Comparison of ENCODE assay signal across 13 cellular contexts in the genomic region with DNA sequence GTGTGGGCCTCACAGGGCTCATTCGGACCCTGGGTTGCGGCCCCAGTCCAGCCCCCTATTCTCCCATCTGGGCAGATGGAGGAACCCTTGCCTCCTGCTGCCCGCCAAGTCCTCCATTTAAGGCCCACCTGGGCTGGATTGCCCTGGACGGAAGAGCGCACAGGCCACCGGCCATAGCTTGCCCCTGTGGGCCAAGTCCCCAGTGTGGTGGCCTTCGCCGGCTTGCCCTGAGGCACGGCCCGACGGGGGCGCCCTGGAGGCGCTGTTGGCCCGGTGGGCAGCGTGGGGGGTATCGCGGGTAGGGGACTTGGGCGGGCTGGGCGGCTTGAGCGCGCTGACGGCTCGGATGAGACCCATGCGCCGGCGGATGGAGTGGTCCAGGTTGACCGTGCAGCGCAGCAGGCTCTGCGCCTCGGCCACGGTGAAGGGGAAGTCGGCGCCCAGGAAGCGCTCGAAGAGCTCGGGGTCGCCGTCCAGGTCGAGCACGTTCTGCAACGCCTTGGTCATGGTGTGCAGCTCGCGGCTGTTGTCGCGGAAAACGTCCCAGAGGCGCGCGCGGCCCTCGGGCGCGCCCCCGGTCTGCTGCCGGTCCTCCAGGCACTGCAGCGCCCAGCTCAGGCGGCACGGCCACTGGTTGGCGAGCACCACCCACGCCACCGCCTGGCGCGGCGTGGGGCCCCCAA. TPM values are rescaled to one million over a fixed set of nuclear protein-coding genes. Genes with fewer than 3 reads are reported as not detected.
DNase-seq lines count a peak whose midpoint lies in the region; ATAC-seq and TF ChIP-seq lines count a peak whose summit lies in the region.
"Had no signal": no experiment of that assay in that cellular context is flagged by ENCODE, and none has a peak within 500 bp of the region (broad histone marks: within the 10 kb centered on the region; RNA-seq: fewer than 3 reads in every experiment).

No MANE protein-coding gene starts in this region.

- H3K27me3 Mint-ChIP-seq in naive thymus-derived CD4-positive, alpha-beta T cell = peaks cover 1 to 30% (median 5%) of the 10 kb centered on the region in 5 donors

- TF ChIP-seq CTCF in right atrium auricular region (IDR thresholded peaks at IDR 0.05) (no peak), upper lobe of right lung (IDR thresholded peaks at IDR 0.05) (no peak)

- H3K36me3 ChIP-seq in right atrium auricular region = no peaks in the 10 kb centered on the region
- H3K36me3 ChIP-seq in adipocyte (ENCODE audit: control insufficient read depth, insufficient read depth, low read length, severe bottlenecking) = no peaks in the 10 kb centered on the region
- peaks cover 0 to 5% (median 0%) of the 10 kb centered on the region in 3 experiments for H3K36me3 ChIP-seq in naive thymus-derived CD4-positive, alpha-beta T cell (ENCODE audit: control insufficient read depth in 2 of 3, insufficient read depth in 3 of 3, low read length in 3 of 3)
- no peaks in the 10 kb centered on the region for H3K36me3 ChIP-seq in upper lobe of right lung

- intact Hi-C loops in Right ventricle myocardium inferior (cut with DNase I) = no loop called here
- intact Hi-C loops in naive thymus-derived CD4-positive, alpha-beta T cell (cut with micrococcal nuclease) = loop anchor here in 1 of 2 donors (2.0 kb wide), 1 partner anchor 59 kb away; a partner anchor contains a TSS
- intact Hi-C loops in upper lobe of right lung (cut with DNase I) = no loop called here

- in situ Hi-C loops in G401 (cut with HindIII; ENCODE audit: low sequenced_read_pairs) = no loop called here

- POLR2A ChIA-PET in naive thymus-derived CD4-positive, alpha-beta T cell (lab: Charles Lee) = interaction anchor here (1.3 to 3.9 kb wide), 4 partner anchors 12 to 60 kb away, joined by 3 to 29 read pairs (median 8); a partner anchor contains a TSS

- peaks cover 0 to 4% (median 0%) of the 10 kb centered on the region in 11 donors for H3K9me3 Mint-ChIP-seq in naive thymus-derived CD4-positive, alpha-beta T cell
- H3K9me3 Mint-ChIP-seq: CD4-positive, alpha-beta T cell had no signal

- H3K27me3 ChIP-seq in right atrium auricular region = peaks cover 0 to 11% of the 10 kb centered on the region in 2 donors
- peaks cover 7% of the 10 kb centered on the region for H3K27me3 ChIP-seq in adipocyte (replicated peaks; ENCODE audit: control insufficient read depth, insufficient read depth, low read length)
- no peaks in the 10 kb centered on the region for H3K27me3 ChIP-seq in naive thymus-derived CD4-positive, alpha-beta T cell (ENCODE audit: control insufficient read depth in 2 of 2, insufficient read depth in 2 of 2, low read length in 2 of 2)
- peaks cover 37% of the 10 kb centered on the region for H3K27me3 ChIP-seq in upper lobe of right lung

- H3K9ac ChIP-seq in adipocyte (ENCODE audit: low read length) = no peak overlapping the region

- ATAC-seq in Right ventricle myocardium inferior (no peak), upper lobe of right lung (no peak)
- ATAC-seq in naive thymus-derived CD4-positive, alpha-beta T cell = no peak

- H3K4me3 ChIP-seq in right atrium auricular region (peak overlapping the region in 1 of 2 donors; percentile 41), adipocyte (ENCODE audit: low read length) (peak overlapping the region; percentile 53), upper lobe of right lung (peak overlapping the region; percentile 28)
- H3K4me3 ChIP-seq in naive thymus-derived CD4-positive, alpha-beta T cell (ENCODE audit: low read length) = peak overlapping the region; percentile 51

- peak overlapping the region in 1 of 9 donors; percentile 46 for H3K27ac Mint-ChIP-seq in naive thymus-derived CD4-positive, alpha-beta T cell

- peaks cover 9 to 28% (median 22%) of the 10 kb centered on the region in 7 donors for H3K4me1 Mint-ChIP-seq in naive thymus-derived CD4-positive, alpha-beta T cell

- peaks cover 0 to 32% of the 10 kb centered on the region in 2 donors for H3K4me1 ChIP-seq in right atrium auricular region
- peaks cover 23% of the 10 kb centered on the region for H3K4me1 ChIP-seq in adipocyte (ENCODE audit: control insufficient read depth, insufficient read depth, low read length)
- peaks cover 7 to 21% of the 10 kb centered on the region in 2 donors for H3K4me1 ChIP-seq in naive thymus-derived CD4-positive, alpha-beta T cell (ENCODE audit: control insufficient read depth in 2 of 2, insufficient read depth in 2 of 2, low read length in 2 of 2)
- peaks cover 24% of the 10 kb centered on the region for H3K4me1 ChIP-seq in upper lobe of right lung

- H3K4me3 Mint-ChIP-seq in naive thymus-derived CD4-positive, alpha-beta T cell = peak overlapping the region in 9 of 10 donors; percentile 38 to 90 (median 53)

- peaks cover 0 to 15% (median 0%) of the 10 kb centered on the region in 5 donors for H3K36me3 Mint-ChIP-seq in naive thymus-derived CD4-positive, alpha-beta T cell

- DNase-seq in Right ventricle myocardium inferior (ENCODE audit: missing footprints) (peak; percentile 31), right atrium auricular region (ENCODE audit: low spot score) (no peak), adipocyte (ENCODE audit: low read depth) (no peak), upper lobe of right lung (no peak), NCI-H1436 (lab: John Stamatoyannopoulos, UW) (no peak), G401 (ENCODE audit: low spot score) (no peak), germinal center (ENCODE audit: low spot score) (no peak)
- DNase-seq in naive thymus-derived CD4-positive, alpha-beta T cell = no peak
- DNase-seq: KG1, RPMI8226, sigmoid colon had no signal

- H3K27ac ChIP-seq in right atrium auricular region (no peak overlapping the region), upper lobe of right lung (no peak overlapping the region)
- H3K27ac ChIP-seq in naive thymus-derived CD4-positive, alpha-beta T cell (ENCODE audit: low read depth, low read length) = no peak overlapping the region
- H3K27ac ChIP-seq: sigmoid colon had no signal

- no peaks in the 10 kb centered on the region for H3K9me3 ChIP-seq in right atrium auricular region
- H3K9me3 ChIP-seq in adipocyte (ENCODE audit: control insufficient read depth, low read length) = no peaks in the 10 kb centered on the region
- H3K9me3 ChIP-seq in naive thymus-derived CD4-positive, alpha-beta T cell (ENCODE audit: control insufficient read depth in 2 of 3, low read length in 3 of 3) = no peaks in the 10 kb centered on the region
- H3K9me3 ChIP-seq in upper lobe of right lung = no peaks in the 10 kb centered on the region
- H3K9me3 ChIP-seq: sigmoid colon had no signal

- CTCF ChIA-PET in naive thymus-derived CD4-positive, alpha-beta T cell (lab: Charles Lee) = interaction anchor here (1.3 kb wide), 1 partner anchor 60 kb away, joined by 3 read pairs; no protein-coding TSS in a partner anchor

RNA-seq across cellular contexts. Expression of a gene that starts 8.8 kb away (rescaled TPM):
- not detected for total RNA-seq in Right ventricle myocardium inferior
- under 1 TPM; 0.16 to 0.22 TPM for total RNA-seq in right atrium auricular region
- total RNA-seq in naive thymus-derived CD4-positive, alpha-beta T cell = 1 to 10 TPM in 1 of 5 experiments, under 1 TPM in 4; 0.07 to 1.2 (median 0.73) TPM
- polyA plus RNA-seq in naive thymus-derived CD4-positive, alpha-beta T cell = under 1 TPM; 0.41 to 0.60 TPM
- total RNA-seq in upper lobe of right lung = not detected
- 0.31 TPM in 1 of 2 replicates, not detected in the other for total RNA-seq in G401 (2014; rRNA removed; shearing (Covaris generic))
- total RNA-seq: liver had no signal
- polyA plus RNA-seq: liver had no signal

RNA-seq across cellular contexts. Expression of a gene that starts 26.1 kb away (rescaled TPM):
- total RNA-seq in Right ventricle myocardium inferior (14.2 TPM), right atrium auricular region (10 to 100 TPM; 17.9 to 22.8 TPM), upper lobe of right lung (16.9 TPM)
- total RNA-seq in naive thymus-derived CD4-positive, alpha-beta T cell = 10 to 100 TPM; 44.6 to 61.9 (median 53.0) TPM
- 100 to 1,000 TPM; 173 to 174 TPM for polyA plus RNA-seq in naive thymus-derived CD4-positive, alpha-beta T cell
- 38.4 and 52.9 TPM in 2 replicates for total RNA-seq in G401 (2014; rRNA removed; shearing (Covaris generic))

RNA-seq across cellular contexts. Expression of a gene that starts 26.6 kb away (rescaled TPM):
- total RNA-seq in Right ventricle myocardium inferior (5.2 TPM), right atrium auricular region (1 to 10 TPM; 5.0 to 5.6 TPM), upper lobe of right lung (17.8 TPM)
- 10 to 100 TPM; 13.7 to 24.9 (median 15.4) TPM for total RNA-seq in naive thymus-derived CD4-positive, alpha-beta T cell
- polyA plus RNA-seq in naive thymus-derived CD4-positive, alpha-beta T cell = 10 to 100 TPM in 1 of 2 donors, 1 to 10 TPM in 1; 6.9 to 17.4 TPM
- 9.0 and 14.7 TPM in 2 replicates for total RNA-seq in G401 (2014; rRNA removed; shearing (Covaris generic))

RNA-seq across cellular contexts. Expression of a gene that starts 59.0 kb away (rescaled TPM):
- total RNA-seq in Right ventricle myocardium inferior = 15.1 TPM
- 10 to 100 TPM; 21.7 to 22.9 TPM for total RNA-seq in right atrium auricular region
- 10 to 100 TPM; 20.0 to 28.3 (median 21.9) TPM for total RNA-seq in naive thymus-derived CD4-positive, alpha-beta T cell
- polyA plus RNA-seq in naive thymus-derived CD4-positive, alpha-beta T cell = 1 to 10 TPM; 1.4 to 1.5 TPM
- 31.1 TPM for total RNA-seq in upper lobe of right lung
- 28.6 and 42.6 TPM in 2 replicates for total RNA-seq in G401 (2014; rRNA removed; shearing (Covaris generic))
